ENCODE assay signal across 21 cellular contexts in genomic region chr12:64110864-64111263, GRCh38.
DNase-seq lines count a peak whose midpoint lies in the region; ATAC-seq, FAIRE-seq and TF ChIP-seq lines count a peak whose summit lies in the region.
"Had no signal": no experiment of that assay in that cellular context is flagged by ENCODE, and none has a peak within 500 bp of the region (broad histone marks: within the 10 kb centered on the region; RNA-seq: fewer than 3 reads in every experiment).

No MANE protein-coding gene starts in this region.

- H3K4me3 ChIP-seq in GM23248: no peak overlapping the region
- H3K4me3 ChIP-seq in astrocyte (ENCODE audit: insufficient read depth, low read depth, low read length): no peak overlapping the region
- no peak overlapping the region for H3K4me3 ChIP-seq in osteoblast (ENCODE audit: insufficient read depth, low read length)
- H3K4me3 ChIP-seq: BLaER1, K562, MG63 had no signal

- no peak overlapping the region for H3K27ac Mint-ChIP-seq in astrocyte (ENCODE audit: unreplicated experiment)
- H3K27ac Mint-ChIP-seq in activated CD4-positive, alpha-beta memory T cell treated with anti-CD3 and anti-CD28 coated beads, Interleukin-2, amount 10 ng/mL, durations not matched to agents 7 days and 5 days: no peak overlapping the region
- H3K27ac Mint-ChIP-seq: CD4-positive, CD25-positive, alpha-beta regulatory T cell; H9 had no signal

- H3K9ac ChIP-seq in GM23248 (no peak overlapping the region), astrocyte (ENCODE audit: low read length) (no peak overlapping the region)
- H3K9ac ChIP-seq: BLaER1 had no signal

- peaks cover 10% of the 10 kb centered on the region for H3K4me1 Mint-ChIP-seq in astrocyte (ENCODE audit: low read depth, unreplicated experiment)
- no peaks in the 10 kb centered on the region for H3K4me1 Mint-ChIP-seq in activated CD4-positive, alpha-beta memory T cell treated with anti-CD3 and anti-CD28 coated beads, Interleukin-2, amount 10 ng/mL, durations not matched to agents 7 days and 5 days
- H3K4me1 Mint-ChIP-seq: CD4-positive, CD25-positive, alpha-beta regulatory T cell; H9 had no signal

- FAIRE-seq in astrocyte (lab: Jason Lieb, UNC): peak; percentile 69
- FAIRE-seq: A204.1, G401.6, HepG2, K562 had no signal

- no peaks in the 10 kb centered on the region; the same call in 1 of the 2 replicates for H3K9me2 ChIP-seq in GM23248 (ENCODE audit: insufficient read depth)

- peaks cover 28% of the 10 kb centered on the region; the same call in 1 of the 2 replicates for H3F3A ChIP-seq in GM23248 (ENCODE audit: insufficient read depth)

- DNase-seq in GM23248 (peak; percentile 29), NCI-H226 (peak; percentile 60), astrocyte (ENCODE audit: low read depth) (no peak), osteoblast (ENCODE audit: insufficient read length, low spot score, missing footprints) (peak; percentile 14), NCI-H1417 (lab: John Stamatoyannopoulos, UW) (no peak)
- no peak for DNase-seq in activated CD4-positive, alpha-beta memory T cell treated with anti-CD3 and anti-CD28 coated beads, Interleukin-2, amount 10 ng/mL, durations not matched to agents 7 days and 5 days
- DNase-seq: CD4-positive, CD25-positive, alpha-beta regulatory T cell; H9; MG63; NCI-H1694; NCI-H2029 treated with DMSO at 0.1 percent for 48 hours; NCI-H526 treated with DMSO at 0.1 percent for 48 hours; SHP77 treated with DMSO at 0.1 percent for 48 hours had no signal

- POLR2A ChIA-PET in activated CD4-positive, alpha-beta memory T cell treated with anti-CD3 and anti-CD28 coated beads, Interleukin-2, amount 10 ng/mL, durations not matched to agents 7 days and 5 days (lab: Charles Lee): no interaction called here

- no peak for ATAC-seq in HG03378 (IDR thresholded peaks at IDR 0.05; ENCODE audit: unreplicated experiment)
- ATAC-seq: HepG2, K562, Panc1 had no signal

- H4K20me1 ChIP-seq in GM23248 (ENCODE audit: insufficient read depth): no peaks in the 10 kb centered on the region
- H4K20me1 ChIP-seq in astrocyte (ENCODE audit: insufficient read depth, low read length): no peaks in the 10 kb centered on the region
- no peaks in the 10 kb centered on the region for H4K20me1 ChIP-seq in osteoblast (ENCODE audit: insufficient read depth, low read length)
- H4K20me1 ChIP-seq: BLaER1 had no signal

- no peaks in the 10 kb centered on the region for H3K27me3 Mint-ChIP-seq in astrocyte (ENCODE audit: low read depth, unreplicated experiment)
- H3K27me3 Mint-ChIP-seq in activated CD4-positive, alpha-beta memory T cell treated with anti-CD3 and anti-CD28 coated beads, Interleukin-2, amount 10 ng/mL, durations not matched to agents 7 days and 5 days: peaks cover 15% of the 10 kb centered on the region

- H3K36me3 Mint-ChIP-seq in astrocyte (ENCODE audit: low read depth, unreplicated experiment): peaks cover 7% of the 10 kb centered on the region
- no peaks in the 10 kb centered on the region for H3K36me3 Mint-ChIP-seq in activated CD4-positive, alpha-beta memory T cell treated with anti-CD3 and anti-CD28 coated beads, Interleukin-2, amount 10 ng/mL, durations not matched to agents 7 days and 5 days (ENCODE audit: low read depth)
- H3K36me3 Mint-ChIP-seq: CD4-positive, CD25-positive, alpha-beta regulatory T cell had no signal

- TF ChIP-seq CTCF in astrocyte (IDR thresholded peaks at IDR 0.05; ENCODE audit: insufficient read depth, low read depth, low read length) (no peak), osteoblast (IDR thresholded peaks at IDR 0.05; ENCODE audit: extremely low read depth, low read depth, low read length) (no peak)

- peaks cover 12% of the 10 kb centered on the region for H3K4me1 ChIP-seq in GM23248 (ENCODE audit: insufficient read depth)
- no peaks in the 10 kb centered on the region for H3K4me1 ChIP-seq in astrocyte (ENCODE audit: insufficient read depth, low read length)
- peaks cover 13% of the 10 kb centered on the region for H3K4me1 ChIP-seq in osteoblast (ENCODE audit: insufficient read depth, low read length)
- H3K4me1 ChIP-seq: BLaER1 had no signal

- CTCF ChIA-PET in activated CD4-positive, alpha-beta memory T cell treated with anti-CD3 and anti-CD28 coated beads, Interleukin-2, amount 10 ng/mL, durations not matched to agents 7 days and 5 days (lab: Charles Lee): no interaction called here

- H2AFZ ChIP-seq in GM23248 (no peak overlapping the region), astrocyte (ENCODE audit: low read depth, low read length) (no peak overlapping the region), osteoblast (ENCODE audit: low read length) (no peak overlapping the region)

- H3K79me2 ChIP-seq in GM23248 (ENCODE audit: insufficient read depth) (peaks cover 10% of the 10 kb centered on the region; the same call in 1 of the 2 replicates), astrocyte (ENCODE audit: insufficient read depth, low read length) (no peaks in the 10 kb centered on the region), osteoblast (ENCODE audit: insufficient read depth, low read length) (no peaks in the 10 kb centered on the region)

- H3K36me3 ChIP-seq in GM23248 (ENCODE audit: low read depth) (peaks cover 65% of the 10 kb centered on the region), astrocyte (ENCODE audit: insufficient read depth, low read length) (no peaks in the 10 kb centered on the region), osteoblast (ENCODE audit: insufficient read depth, low read length) (peaks cover 31% of the 10 kb centered on the region)
- H3K36me3 ChIP-seq: BLaER1 had no signal

- H3K4me2 ChIP-seq in GM23248 (ENCODE audit: unreplicated experiment) (no peak overlapping the region), astrocyte (ENCODE audit: low read length) (no peak overlapping the region), osteoblast (ENCODE audit: insufficient read depth, low read length) (no peak overlapping the region)
- H3K4me2 ChIP-seq: BLaER1 had no signal

- H3K9me3 Mint-ChIP-seq in astrocyte (ENCODE audit: unreplicated experiment): no peaks in the 10 kb centered on the region
- H3K9me3 Mint-ChIP-seq in activated CD4-positive, alpha-beta memory T cell treated with anti-CD3 and anti-CD28 coated beads, Interleukin-2, amount 10 ng/mL, durations not matched to agents 7 days and 5 days: no peaks in the 10 kb centered on the region
- H3K9me3 Mint-ChIP-seq: H9 had no signal

- in situ Hi-C loops in GM23248 (cut with MboI): no loop called here

- H3K27me3 ChIP-seq in GM23248 (replicated peaks; ENCODE audit: insufficient read depth) (no peaks in the 10 kb centered on the region), astrocyte (ENCODE audit: insufficient read depth, low read length) (no peaks in the 10 kb centered on the region), osteoblast (ENCODE audit: insufficient read depth, low read length) (no peaks in the 10 kb centered on the region)
- H3K27me3 ChIP-seq: BLaER1, MG63 had no signal

- H3K4me3 Mint-ChIP-seq in astrocyte (ENCODE audit: unreplicated experiment): no peak overlapping the region
- no peak overlapping the region for H3K4me3 Mint-ChIP-seq in activated CD4-positive, alpha-beta memory T cell treated with anti-CD3 and anti-CD28 coated beads, Interleukin-2, amount 10 ng/mL, durations not matched to agents 7 days and 5 days
- H3K4me3 Mint-ChIP-seq: CD4-positive, CD25-positive, alpha-beta regulatory T cell; H9 had no signal

- H3K9me3 ChIP-seq in GM23248 (ENCODE audit: low read depth) (no peaks in the 10 kb centered on the region), astrocyte (ENCODE audit: insufficient read depth, low read depth, low read length) (no peaks in the 10 kb centered on the region), osteoblast (ENCODE audit: low read depth, low read length) (no peaks in the 10 kb centered on the region)
- H3K9me3 ChIP-seq: BLaER1, MG63 had no signal

- H3K27ac ChIP-seq in GM23248 (no peak overlapping the region), astrocyte (ENCODE audit: low read depth, low read length) (no peak overlapping the region), osteoblast (ENCODE audit: low read depth, low read length) (no peak overlapping the region)
- H3K27ac ChIP-seq: BLaER1, RWPE1 had no signal

Comparison
In these comparisons a context has a peak if more than half of its experiments do, and no peak if none do; other contexts are left out.
1. DNase-seq: peak in GM23248 (single experiment), NCI-H226 (single experiment) and osteoblast (single experiment); none in astrocyte (single experiment), NCI-H1417 (0 of 3) and activated CD4-positive, alpha-beta memory T cell treated with anti-CD3 and anti-CD28 coated beads, Interleukin-2, amount 10 ng/mL, durations not matched to agents 7 days and 5 days (single experiment).